8 cellular contexts compared by ENCODE assay signal in genomic region chr15:51227967-51228783, GRCh38.
A peak's percentile ranks its signal among the peaks of the same experiment; 100 is the strongest.
DNase-seq lines count a peak whose midpoint lies in the region; TF ChIP-seq lines count a peak whose summit lies in the region.

No MANE protein-coding gene starts in this region.

- intact Hi-C loops in activated T-helper 2 cell treated with anti-CD3 and anti-CD28 coated beads, Interferon-gamma antibody, Interleukin-2, Interleukin-4, amounts not matched to agents 10 μg/mL and 5 μg/mL and 100 μg/mL, durations not matched to agents 14 hours and 24 hours and 36 hours (cut with micrococcal nuclease): loop anchor here (1.0 kb wide), 1 partner anchor 16 kb away; no protein-coding TSS in a partner anchor

- peaks cover 47% of the 10 kb centered on the region for H3K4me1 Mint-ChIP-seq in activated T-helper 2 cell treated with anti-CD3 and anti-CD28 coated beads, Interferon-gamma antibody, Interleukin-2, Interleukin-4, amounts not matched to agents 10 μg/mL and 5 μg/mL and 100 μg/mL, durations not matched to agents 14 hours and 24 hours and 36 hours (ENCODE audit: low read depth)
- no peaks in the 10 kb centered on the region for H3K4me1 Mint-ChIP-seq in mesothelial cell of epicardium

- H3K27ac Mint-ChIP-seq in activated T-helper 2 cell treated with anti-CD3 and anti-CD28 coated beads, Interferon-gamma antibody, Interleukin-2, Interleukin-4, amounts not matched to agents 10 μg/mL and 5 μg/mL and 100 μg/mL, durations not matched to agents 14 hours and 24 hours and 36 hours: peak overlapping the region; percentile 68
- no peak overlapping the region for H3K27ac Mint-ChIP-seq in mesothelial cell of epicardium

- TF ChIP-seq CTCF in KMS-11 (conservative IDR thresholded peaks at IDR 0.05; ENCODE audit: low read depth, low read length): no peak
- no peak for TF ChIP-seq CTCF in mesothelial cell of epicardium (IDR thresholded peaks at IDR 0.05; ENCODE audit: unreplicated experiment)

- no peaks in the 10 kb centered on the region for H3K79me2 ChIP-seq in KMS-11 (ENCODE audit: insufficient read depth, low read depth)

- no peaks in the 10 kb centered on the region for H3K9me3 Mint-ChIP-seq in activated T-helper 2 cell treated with anti-CD3 and anti-CD28 coated beads, Interferon-gamma antibody, Interleukin-2, Interleukin-4, amounts not matched to agents 10 μg/mL and 5 μg/mL and 100 μg/mL, durations not matched to agents 14 hours and 24 hours and 36 hours
- H3K9me3 Mint-ChIP-seq in mesothelial cell of epicardium: no peaks in the 10 kb centered on the region

- H3K4me1 ChIP-seq in KMS-11 (ENCODE audit: low read depth, poor library complexity, severe bottlenecking): peaks cover 45% of the 10 kb centered on the region

- H3K27me3 Mint-ChIP-seq in activated T-helper 2 cell treated with anti-CD3 and anti-CD28 coated beads, Interferon-gamma antibody, Interleukin-2, Interleukin-4, amounts not matched to agents 10 μg/mL and 5 μg/mL and 100 μg/mL, durations not matched to agents 14 hours and 24 hours and 36 hours (ENCODE audit: low read depth): no peaks in the 10 kb centered on the region
- H3K27me3 Mint-ChIP-seq in mesothelial cell of epicardium (ENCODE audit: low read depth): peaks cover 1% of the 10 kb centered on the region

- no peaks in the 10 kb centered on the region for H3K36me3 Mint-ChIP-seq in activated T-helper 2 cell treated with anti-CD3 and anti-CD28 coated beads, Interferon-gamma antibody, Interleukin-2, Interleukin-4, amounts not matched to agents 10 μg/mL and 5 μg/mL and 100 μg/mL, durations not matched to agents 14 hours and 24 hours and 36 hours (ENCODE audit: low read depth)
- no peaks in the 10 kb centered on the region for H3K36me3 Mint-ChIP-seq in mesothelial cell of epicardium

- H4K20me1 ChIP-seq in KMS-11 (ENCODE audit: insufficient read depth): no peaks in the 10 kb centered on the region

- DNase-seq in activated naive CD4-positive, alpha-beta T cell treated with Interleukin-2 at 50 U/mL for 16 hours: peak; percentile 3
- DNase-seq in activated naive CD4-positive, alpha-beta T cell treated with anti-CD3 and anti-CD28 coated beads, Interleukin-2, amount 50 U/mL, for 16 hours: no peak
- DNase-seq in H4 (ENCODE audit: low spot score) (peak; percentile 90), kidney glomerular epithelial cell (lab: John Stamatoyannopoulos, UW) (peak; percentile 41), NCI-H2171 (lab: John Stamatoyannopoulos, UW) (no peak), mesothelial cell of epicardium (ENCODE audit: low spot score in 2 of 2, unreplicated experiment in 2 of 2) (no peak)
- peak; percentile 33 for DNase-seq in activated T-helper 2 cell treated with anti-CD3 and anti-CD28 coated beads, Interferon-gamma antibody, Interleukin-2, Interleukin-4, amounts not matched to agents 10 μg/mL and 5 μg/mL and 100 μg/mL, durations not matched to agents 14 hours and 24 hours and 36 hours (ENCODE audit: low spot score)

- H3K27ac ChIP-seq in KMS-11: peak overlapping the region; percentile 66

- peak overlapping the region; percentile 58 for H3K4me2 ChIP-seq in KMS-11

- H3K4me3 ChIP-seq in KMS-11 (IDR thresholded peaks at IDR 0.05; ENCODE audit: insufficient read depth, low read depth, low read length): no peak overlapping the region

- H3K4me3 Mint-ChIP-seq in activated T-helper 2 cell treated with anti-CD3 and anti-CD28 coated beads, Interferon-gamma antibody, Interleukin-2, Interleukin-4, amounts not matched to agents 10 μg/mL and 5 μg/mL and 100 μg/mL, durations not matched to agents 14 hours and 24 hours and 36 hours (ENCODE audit: low read depth): no peak overlapping the region
- no peak overlapping the region for H3K4me3 Mint-ChIP-seq in mesothelial cell of epicardium

- H2AFZ ChIP-seq in KMS-11 (ENCODE audit: low read depth): peak overlapping the region; percentile 48; the same call in 1 of the 2 replicates

- H3K27me3 ChIP-seq in KMS-11 (ENCODE audit: insufficient read depth, low read depth): no peaks in the 10 kb centered on the region

- H3K36me3 ChIP-seq in KMS-11 (ENCODE audit: insufficient read depth): no peaks in the 10 kb centered on the region

- peak overlapping the region; percentile 32; the same call in 1 of the 2 replicates for H3K9ac ChIP-seq in KMS-11

Comparison
In these comparisons a context has a peak if more than half of its experiments do, and no peak if none do; other contexts are left out.
1. DNase-seq: peak in activated naive CD4-positive, alpha-beta T cell treated with Interleukin-2 at 50 U/mL for 16 hours (single experiment), H4 (single experiment), activated T-helper 2 cell treated with anti-CD3 and anti-CD28 coated beads, Interferon-gamma antibody, Interleukin-2, Interleukin-4, amounts not matched to agents 10 μg/mL and 5 μg/mL and 100 μg/mL, durations not matched to agents 14 hours and 24 hours and 36 hours (single experiment) and kidney glomerular epithelial cell (single experiment); none in activated naive CD4-positive, alpha-beta T cell treated with anti-CD3 and anti-CD28 coated beads, Interleukin-2, amount 50 U/mL, for 16 hours (single experiment), NCI-H2171 (single experiment) and mesothelial cell of epicardium (0 of 2).